Comparison of ENCODE assay signal across 21 cellular contexts in genomic region chr7:1981878-1982230, GRCh38.
"Had no signal": no experiment of that assay in that cellular context is flagged by ENCODE, and none has a peak within 500 bp of the region (broad histone marks: within the 10 kb centered on the region; RNA-seq: fewer than 3 reads in every experiment).

No MANE protein-coding gene starts in this region.

- H3K4me1 ChIP-seq: heart left ventricle, prostate gland, suprapubic skin, tibial artery had no signal

- ATAC-seq: activated naive CD8-positive, alpha-beta T cell treated with anti-CD3 and anti-CD28 coated beads, Interleukin-2, amount 50 U/mL, for 24 hours; esophagus mucosa; heart left ventricle; T-helper 17 cell had no signal

- H3K36me3 ChIP-seq: ovary, prostate gland had no signal

- H3K4me3 ChIP-seq: heart left ventricle, ovary, prostate gland, suprapubic skin, tibial artery had no signal

- H3K9me3 ChIP-seq: heart left ventricle, ovary, prostate gland, suprapubic skin, tibial artery had no signal

- H3K27ac ChIP-seq: heart left ventricle, ovary, prostate gland, suprapubic skin, tibial artery had no signal

- H3K27me3 ChIP-seq: heart left ventricle, ovary, suprapubic skin, tibial artery had no signal

- DNase-seq: activated CD4-positive, alpha-beta memory T cell treated with anti-CD3 and anti-CD28 coated beads for 36 hours; activated CD4-positive, alpha-beta T cell treated with anti-CD3 and anti-CD28 coated beads, Interleukin-2, amount 10 ng/mL, durations not matched to agents 24 days and 14 days; activated CD4-positive, CD25-positive, alpha-beta regulatory T cell treated with anti-CD3 and anti-CD28 coated beads, Interleukin-2, amount 50 U/mL, for 72 hours; activated CD8-positive, alpha-beta memory T cell treated with anti-CD3 and anti-CD28 coated beads, Interleukin-2, amount 50 U/mL, for 4 hours; activated effector memory CD4-positive, alpha-beta T cell treated with anti-CD3 and anti-CD28 coated beads, Interleukin-2, amount 50 U/mL, for 16 hours; activated naive CD4-positive, alpha-beta T cell treated with anti-CD3 and anti-CD28 coated beads, Interleukin-2, amount 10 ng/mL, durations not matched to agents 7 days and 5 days; activated naive CD8-positive, alpha-beta T cell treated with anti-CD3 and anti-CD28 coated beads, Interleukin-2, amount 50 U/mL, for 24 hours; activated T-cell treated with anti-CD3 and anti-CD28 coated beads, Interleukin-2, amount 50 U/mL, for 1 hour; amygdala; endodermal cell; foreskin fibroblast; naive B cell; nephron progenitor cell; stimulated activated naive CD4-positive, alpha-beta T cell; T-helper 17 cell; tibial artery had no signal
